In genomic region chr11:118980191-118980881, GRCh38 we compare ENCODE assay signal across 1 cellular context.
A peak's percentile ranks its signal among the peaks of the same experiment; 100 is the strongest.
TF ChIP-seq lines count a peak whose summit lies in the region.

No MANE protein-coding gene starts in this region.

TF ChIP-seq in K562, 482 proteins besides CTCF, POLR2A, EP300 and RAD21 (continued from another document):
- TF ChIP-seq VEZF1 (CRISPR knock-in tag; IDR thresholded peaks at IDR 0.05) (peak; percentile 53), ZC3H4 (CRISPR knock-in tag; IDR thresholded peaks at IDR 0.05; ENCODE audit: borderline replicate concordance) (no peak), FOXK1 (CRISPR knock-in tag; IDR thresholded peaks at IDR 0.05; ENCODE audit: borderline replicate concordance) (no peak), BCL6 (CRISPR knock-in tag; IDR thresholded peaks at IDR 0.05) (no peak), BMI1 (IDR thresholded peaks at IDR 0.05; ENCODE audit: low read length) (no peak)
TF ChIP-seq in K562: peak in this region for 129.
